ENCODE assay signal across 11 cellular contexts in genomic region chr7:149719050-149719899, GRCh38. TPM values are rescaled to one million over a fixed set of nuclear protein-coding genes. Genes with fewer than 3 reads are reported as not detected.
DNase-seq lines count a peak whose midpoint lies in the region; ATAC-seq and TF ChIP-seq lines count a peak whose summit lies in the region.
"Had no signal": no experiment of that assay in that cellular context is flagged by ENCODE, and none has a peak within 500 bp of the region (broad histone marks: within the 10 kb centered on the region; RNA-seq: fewer than 3 reads in every experiment).

No MANE protein-coding gene starts in this region.

- TF ChIP-seq CTCF in GM13976 (IDR thresholded peaks at IDR 0.05; ENCODE audit: borderline replicate concordance, control extremely low read depth, extremely low read depth, insufficient read depth, missing control alignments) (no peak), epithelial cell of esophagus (IDR thresholded peaks at IDR 0.05; ENCODE audit: insufficient read depth, low read depth, low read length, missing control alignments) (no peak), osteocyte (IDR thresholded peaks at IDR 0.05) (no peak), type B pancreatic cell (conservative IDR thresholded peaks at IDR 0.05) (no peak)
- no peak for TF ChIP-seq CTCF in activated CD8-positive, alpha-beta T cell treated with anti-CD3 and anti-CD28 coated beads for 36 hours (IDR thresholded peaks at IDR 0.05)

- no peaks in the 10 kb centered on the region for H3K9me3 ChIP-seq in NT2/D1 (ENCODE audit: insufficient read depth, low read length)

- CTCF ChIA-PET in activated CD8-positive, alpha-beta T cell treated with anti-CD3 and anti-CD28 coated beads for 36 hours (lab: Charles Lee) = no interaction called here

- H3K27ac Mint-ChIP-seq in osteocyte (ENCODE audit: unreplicated experiment) = no peak overlapping the region
- H3K27ac Mint-ChIP-seq in type B pancreatic cell = no peak overlapping the region
- no peak overlapping the region for H3K27ac Mint-ChIP-seq in activated CD8-positive, alpha-beta T cell treated with anti-CD3 and anti-CD28 coated beads for 36 hours
- H3K27ac Mint-ChIP-seq: T-helper 2 cell treated with Interferon-gamma antibody and Interleukin-4, amounts not matched to agents 5 μg/mL and 100 μg/mL, for 36 hours had no signal

- peak; percentile 44 for DNase-seq in GM13976 (ENCODE audit: low spot score)
- no peak for DNase-seq in NT2/D1 (ENCODE audit: low read depth, low spot score)
- DNase-seq in epithelial cell of esophagus (ENCODE audit: low read depth) = peak; percentile 33
- DNase-seq in osteocyte (ENCODE audit: extremely low spot score, unreplicated experiment) = peak; percentile 34
- no peak for DNase-seq in type B pancreatic cell (ENCODE audit: extremely low spot score, unreplicated experiment)
- DNase-seq in activated CD8-positive, alpha-beta T cell treated with anti-CD3 and anti-CD28 coated beads for 36 hours = no peak
- DNase-seq in G401 (ENCODE audit: low spot score) = no peak
- DNase-seq: activated T-cell treated with anti-CD3 and anti-CD28 coated beads, Interleukin-2, amount 50 U/mL, for 1 hour; MM.1S had no signal

- no peak for ATAC-seq in activated CD8-positive, alpha-beta T cell treated with anti-CD3 and anti-CD28 coated beads for 36 hours
- ATAC-seq in HG02588 (IDR thresholded peaks at IDR 0.05; ENCODE audit: unreplicated experiment) = no peak

- H3K4me3 ChIP-seq in NT2/D1 (ENCODE audit: insufficient read length, low read depth) (no peak overlapping the region), epithelial cell of esophagus (ENCODE audit: low read length) (no peak overlapping the region)

- H3K4me1 Mint-ChIP-seq in osteocyte (ENCODE audit: unreplicated experiment) (peaks cover 25% of the 10 kb centered on the region), type B pancreatic cell (ENCODE audit: unreplicated experiment) (peaks cover 29% of the 10 kb centered on the region)
- H3K4me1 Mint-ChIP-seq in activated CD8-positive, alpha-beta T cell treated with anti-CD3 and anti-CD28 coated beads for 36 hours (ENCODE audit: low read depth) = peaks cover 37% of the 10 kb centered on the region

- no peaks in the 10 kb centered on the region for H3K9me3 Mint-ChIP-seq in osteocyte (ENCODE audit: unreplicated experiment)
- H3K9me3 Mint-ChIP-seq in type B pancreatic cell = no peaks in the 10 kb centered on the region
- no peaks in the 10 kb centered on the region for H3K9me3 Mint-ChIP-seq in activated CD8-positive, alpha-beta T cell treated with anti-CD3 and anti-CD28 coated beads for 36 hours
- H3K9me3 Mint-ChIP-seq: T-helper 2 cell treated with Interferon-gamma antibody and Interleukin-4, amounts not matched to agents 5 μg/mL and 100 μg/mL, for 36 hours had no signal

- H3K4me3 Mint-ChIP-seq in osteocyte (ENCODE audit: unreplicated experiment) = no peak overlapping the region
- no peak overlapping the region for H3K4me3 Mint-ChIP-seq in type B pancreatic cell
- H3K4me3 Mint-ChIP-seq in activated CD8-positive, alpha-beta T cell treated with anti-CD3 and anti-CD28 coated beads for 36 hours = no peak overlapping the region
- H3K4me3 Mint-ChIP-seq: T-helper 2 cell treated with Interferon-gamma antibody and Interleukin-4, amounts not matched to agents 5 μg/mL and 100 μg/mL, for 36 hours had no signal

- POLR2A ChIA-PET in activated CD8-positive, alpha-beta T cell treated with anti-CD3 and anti-CD28 coated beads for 36 hours (lab: Charles Lee) = interaction anchor here (1.2 kb wide), 1 partner anchor 21 kb away, joined by 3 read pairs; no protein-coding TSS in a partner anchor

- peaks cover 42% of the 10 kb centered on the region for H3K36me3 ChIP-seq in NT2/D1 (ENCODE audit: insufficient read depth, insufficient read length, low read length)

- peaks cover 34% of the 10 kb centered on the region for H3K4me1 ChIP-seq in NT2/D1 (ENCODE audit: insufficient read depth, insufficient read length)

- in situ Hi-C loops in GM13976 (cut with MboI; ENCODE audit: low sequenced_read_pairs, unreplicated experiment) (no loop called here), G401 (cut with HindIII; ENCODE audit: low sequenced_read_pairs) (no loop called here)

- H3K9ac ChIP-seq in NT2/D1 (ENCODE audit: insufficient read length, low read depth) = peak overlapping the region; percentile 5

- peaks cover 4% of the 10 kb centered on the region for H3K27me3 ChIP-seq in NT2/D1 (ENCODE audit: insufficient read depth, insufficient read length)

- H3K36me3 Mint-ChIP-seq in osteocyte (ENCODE audit: unreplicated experiment) (peaks cover 14% of the 10 kb centered on the region), type B pancreatic cell (no peaks in the 10 kb centered on the region)
- peaks cover 10% of the 10 kb centered on the region for H3K36me3 Mint-ChIP-seq in activated CD8-positive, alpha-beta T cell treated with anti-CD3 and anti-CD28 coated beads for 36 hours (ENCODE audit: low read depth)

- intact Hi-C loops in activated CD8-positive, alpha-beta T cell treated with anti-CD3 and anti-CD28 coated beads for 36 hours (cut with micrococcal nuclease) = no loop called here

- H3K27me3 Mint-ChIP-seq in osteocyte (ENCODE audit: unreplicated experiment) (no peaks in the 10 kb centered on the region), type B pancreatic cell (no peaks in the 10 kb centered on the region)
- no peaks in the 10 kb centered on the region for H3K27me3 Mint-ChIP-seq in activated CD8-positive, alpha-beta T cell treated with anti-CD3 and anti-CD28 coated beads for 36 hours

RNA-seq across cellular contexts. Expression of gene ZNF467, which starts 54.1 kb away (rescaled TPM):
- total RNA-seq in osteocyte = 3.4 and 4.4 TPM in 2 replicates
- 16.7 and 17.6 TPM in 2 replicates for total RNA-seq in type B pancreatic cell (ENCODE audit: low replicate concordance)
- under 1 TPM in 1 of 2 experiments, not detected in 1; 0.09 TPM for total RNA-seq in activated CD8-positive, alpha-beta T cell treated with anti-CD3 and anti-CD28 coated beads for 36 hours
- total RNA-seq in G401 (2014; rRNA removed; shearing (Covaris generic)) = 7.9 and 9.8 TPM in 2 replicates

Comparison
In these comparisons a context has a peak if more than half of its experiments do, and no peak if none do; other contexts are left out.
1. DNase-seq: peak in GM13976 (single experiment), epithelial cell of esophagus (single experiment) and osteocyte (single experiment); none in NT2/D1 (single experiment), type B pancreatic cell (single experiment), activated CD8-positive, alpha-beta T cell treated with anti-CD3 and anti-CD28 coated beads for 36 hours (single experiment) and G401 (single experiment).